In genomic region chr7:73718905-73719805, GRCh38 we compare ENCODE assay signal across 1 cellular context.
TF ChIP-seq lines count a peak whose summit lies in the region.

STX1A (minus strand) TSS chr7:73719669; CDS start chr7:73719631, 38 bp downstream.

TF ChIP-seq in A549, 52 proteins besides CTCF, POLR2A, EP300 and RAD21 (continued from another document):
- TF ChIP-seq HMGXB4 (CRISPR knock-in tag; IDR thresholded peaks at IDR 0.05; ENCODE audit: borderline replicate concordance) (no peak), NFE2L2 (conservative IDR thresholded peaks at IDR 0.05; ENCODE audit: low read length) (no peak), ZC3H11A (IDR thresholded peaks at IDR 0.05) (no peak), RFX5 (IDR thresholded peaks at IDR 0.05) (no peak), ESRRA (IDR thresholded peaks at IDR 0.05; ENCODE audit: borderline replicate concordance, low read length) (no peak), MYC (IDR thresholded peaks at IDR 0.05; ENCODE audit: borderline replicate concordance, low read length) (no peak), TFCP2L1 (CRISPR knock-in tag; IDR thresholded peaks at IDR 0.05) (no peak), E2F6 (IDR thresholded peaks at IDR 0.05; ENCODE audit: borderline replicate concordance, low read depth) (no peak), MAFK (IDR thresholded peaks at IDR 0.05; ENCODE audit: partially characterized antibody) (no peak), ZNF302 (CRISPR knock-in tag; IDR thresholded peaks at IDR 0.05) (no peak), HDAC2 (IDR thresholded peaks at IDR 0.05) (no peak), FOSB (CRISPR knock-in tag; IDR thresholded peaks at IDR 0.05) (no peak), RARB (CRISPR knock-in tag; IDR thresholded peaks at IDR 0.05) (no peak), ELK1 (IDR thresholded peaks at IDR 0.05; ENCODE audit: low read depth, low read length) (no peak), PHF8 (IDR thresholded peaks at IDR 0.05; ENCODE audit: borderline replicate concordance, low read depth) (peak; percentile 37), CEBPB (IDR thresholded peaks at IDR 0.05) (no peak), CBX2 (IDR thresholded peaks at IDR 0.05; ENCODE audit: borderline replicate concordance, low read depth) (no peak), RCOR1 (IDR thresholded peaks at IDR 0.05; ENCODE audit: low read depth, low read length) (no peak), SMC3 (IDR thresholded peaks at IDR 0.05) (0 out of 3 replicates have a peak, but pooled peaks have one; percentile 7), PBX3 (IDR thresholded peaks at IDR 0.05) (no peak), NR3C1 (IDR thresholded peaks at IDR 0.05) (no peak), BCL3 (IDR thresholded peaks at IDR 0.05) (0 out of 3 replicates have a peak, but pooled peaks have one; percentile 69), ZFP36 (IDR thresholded peaks at IDR 0.05; ENCODE audit: borderline replicate concordance, partially characterized antibody) (no peak), CBX8 (IDR thresholded peaks at IDR 0.05) (no peak), HEYL (CRISPR knock-in tag; IDR thresholded peaks at IDR 0.05) (no peak), NPAS2 (CRISPR knock-in tag; IDR thresholded peaks at IDR 0.05; ENCODE audit: borderline replicate concordance) (no peak), GATA3 (IDR thresholded peaks at IDR 0.05; ENCODE audit: borderline replicate concordance) (0 out of 2 replicates have a peak, but pooled peaks have one; percentile 7), BHLHE40 (IDR thresholded peaks at IDR 0.05; ENCODE audit: low read depth, low read length) (no peak), KDM5A (IDR thresholded peaks at IDR 0.05) (0 out of 2 replicates have a peak, but pooled peaks have one; percentile 8), POLR2AphosphoS2 (conservative IDR thresholded peaks at IDR 0.05; ENCODE audit: low read length) (no peak), FOXS1 (CRISPR knock-in tag; IDR thresholded peaks at IDR 0.05) (no peak), FOSL2 (IDR thresholded peaks at IDR 0.05) (no peak), FOSL2 (CRISPR knock-in tag; IDR thresholded peaks at IDR 0.05) (no peak), JUNB (IDR thresholded peaks at IDR 0.05) (no peak), ATOH8 (CRISPR knock-in tag; IDR thresholded peaks at IDR 0.05; ENCODE audit: low read depth) (no peak), MAX (IDR thresholded peaks at IDR 0.05) (peak; percentile 40)
- TF ChIP-seq, protein P1, sequence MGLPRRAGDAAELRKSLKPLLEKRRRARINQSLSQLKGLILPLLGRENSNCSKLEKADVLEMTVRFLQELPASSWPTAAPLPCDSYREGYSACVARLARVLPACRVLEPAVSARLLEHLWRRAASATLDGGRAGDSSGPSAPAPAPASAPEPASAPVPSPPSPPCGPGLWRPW (IDR thresholded peaks at IDR 0.05), result no peak
